In genomic region chr2:176461686-176462376, GRCh38 we compare ENCODE assay signal across 14 cellular contexts.
DNase-seq lines count a peak whose midpoint lies in the region; ATAC-seq and TF ChIP-seq lines count a peak whose summit lies in the region.
"Had no signal": no experiment of that assay in that cellular context is flagged by ENCODE, and none has a peak within 500 bp of the region (broad histone marks: within the 10 kb centered on the region; RNA-seq: fewer than 3 reads in every experiment).

No MANE protein-coding gene starts in this region.

- DNase-seq in left ventricle myocardium inferior (no peak), left cardiac atrium (no peak), mammary epithelial cell (no peak), kidney tubule cell (ENCODE audit: low spot score) (peak; percentile 36), aorta (no peak), head of caudate nucleus (no peak)
- DNase-seq: activated CD8-positive, alpha-beta T cell treated with anti-CD3 and anti-CD28 coated beads for 36 hours; activated gamma-delta T cell; H7; hypothalamus; NCI-H2107; NK-92 treated with Interleukin-12 subunit alpha and Interleukin-12 subunit beta, amount 100 ng/mL, for 24 hours had no signal

- TF ChIP-seq CTCF in left ventricle myocardium inferior (IDR thresholded peaks at IDR 0.05; ENCODE audit: borderline replicate concordance) (no peak), mammary epithelial cell (conservative IDR thresholded peaks at IDR 0.05 in 1 of 2, IDR thresholded peaks at IDR 0.05 in 1 of 2; ENCODE audit: extremely low read depth in 1 of 2, insufficient read depth in 1 of 2, low read depth in 1 of 2, low read length in 2 of 2) (no peak)

- WGBS in mammary epithelial cell (ENCODE audit: low coverage, missing lambda C conversion rate) = 65% methylated on average over 4 of the region's 4 CpGs
- WGBS in aorta, 2 donors = 22 to 27% methylated on average over 4 of the region's 4 CpGs

- no peak for ATAC-seq in left cardiac atrium
- ATAC-seq in aorta (ENCODE audit: low FRiP score) = peak; percentile 67
- ATAC-seq in HG03457 (IDR thresholded peaks at IDR 0.05; ENCODE audit: unreplicated experiment) = no peak
- no peak for ATAC-seq in HG03280 (IDR thresholded peaks at IDR 0.05; ENCODE audit: unreplicated experiment)
- ATAC-seq: activated CD8-positive, alpha-beta T cell treated with anti-CD3 and anti-CD28 coated beads for 36 hours had no signal

- peak overlapping the region; percentile 47 for H3K27ac ChIP-seq in left ventricle myocardium inferior (replicated peaks)
- H3K27ac ChIP-seq in mammary epithelial cell (ENCODE audit: insufficient read depth, low read depth, low read length) = no peak overlapping the region
- H3K27ac ChIP-seq in aorta (ENCODE audit: low read depth in 1 of 2, low read length in 2 of 2) = no peak overlapping the region

- no peak overlapping the region for H3K4me3 ChIP-seq in left ventricle myocardium inferior
- H3K4me3 ChIP-seq in mammary epithelial cell (replicated peaks in 1 of 3; ENCODE audit: insufficient read depth in 1 of 3, low read depth in 2 of 3, low read length in 3 of 3) = no peak overlapping the region
- H3K4me3 ChIP-seq in aorta (ENCODE audit: low read length in 2 of 2) = no peak overlapping the region

- H3K36me3 ChIP-seq in left ventricle myocardium inferior (no peaks in the 10 kb centered on the region), mammary epithelial cell (ENCODE audit: insufficient read depth, low read length) (no peaks in the 10 kb centered on the region), aorta (ENCODE audit: control insufficient read depth in 1 of 2, insufficient read depth in 2 of 2, low read length in 1 of 2) (no peaks in the 10 kb centered on the region)

- in situ Hi-C loops in mammary epithelial cell (cut with MboI; ENCODE audit: low sequenced_read_pairs in 2 of 2) = loop anchor here in 1 of 2 donors (25.0 kb wide), 1 partner anchor 175 kb away; no protein-coding TSS in a partner anchor

- H2AFZ ChIP-seq in mammary epithelial cell (ENCODE audit: low read depth, low read length) = peak overlapping the region; percentile 3

- H3K79me2 ChIP-seq in mammary epithelial cell (ENCODE audit: insufficient read depth, low read length) = no peaks in the 10 kb centered on the region

- no peaks in the 10 kb centered on the region for H3K9me3 ChIP-seq in left ventricle myocardium inferior (replicated peaks)
- H3K9me3 ChIP-seq in mammary epithelial cell (replicated peaks; ENCODE audit: insufficient read depth, low read length) = no peaks in the 10 kb centered on the region
- no peaks in the 10 kb centered on the region for H3K9me3 ChIP-seq in aorta (ENCODE audit: control insufficient read depth, low read length)

- H3K9ac ChIP-seq in mammary epithelial cell (ENCODE audit: insufficient read depth, low read length) = no peak overlapping the region

- no TSS peak for BruUV-seq in mammary epithelial cell (replicated peaks; lab: Mats Ljungman, UMichigan)

- no peaks in the 10 kb centered on the region for H4K20me1 ChIP-seq in mammary epithelial cell (ENCODE audit: insufficient read depth, low read length)

- dilution Hi-C loops in mammary epithelial cell (cut with HindIII; ENCODE audit: low sequenced_read_pairs) = no loop called here

- CTCF ChIA-PET in mammary epithelial cell (lab: Charles Lee; ENCODE audit: low non-redundant PET) = no interaction called here

- peaks cover 73% of the 10 kb centered on the region for H3K27me3 ChIP-seq in left ventricle myocardium inferior (ENCODE audit: low read depth)
- H3K27me3 ChIP-seq in mammary epithelial cell (ENCODE audit: insufficient read depth, low read length) = no peaks in the 10 kb centered on the region
- no peaks in the 10 kb centered on the region for H3K27me3 ChIP-seq in aorta (ENCODE audit: control insufficient read depth in 1 of 2, insufficient read depth in 2 of 2, low read length in 1 of 2)

- no peak overlapping the region for H3K4me2 ChIP-seq in mammary epithelial cell (ENCODE audit: insufficient read depth, low read depth, low read length)

- H3K4me1 ChIP-seq in left ventricle myocardium inferior (peaks cover 20% of the 10 kb centered on the region), mammary epithelial cell (ENCODE audit: insufficient read depth, low read length) (peaks cover 15% of the 10 kb centered on the region), aorta (ENCODE audit: control insufficient read depth in 1 of 2, insufficient read depth in 2 of 2, low read length in 2 of 2) (no peaks in the 10 kb centered on the region)

- intact Hi-C loops in left ventricle myocardium inferior (cut with micrococcal nuclease) (no loop called here), left cardiac atrium (cut with DNase I) (no loop called here), mammary epithelial cell (cut with micrococcal nuclease) (no loop called here), aorta (cut with DNase I) (no loop called here), head of caudate nucleus (cut with DNase I) (no loop called here)
